In genomic region chr6:155488197-155488596, GRCh38 we compare ENCODE assay signal across 10 cellular contexts. TPM values are rescaled to one million over a fixed set of nuclear protein-coding genes. Genes with fewer than 3 reads are reported as not detected.
"Had no signal": no experiment of that assay in that cellular context is flagged by ENCODE, and none has a peak within 500 bp of the region (broad histone marks: within the 10 kb centered on the region; RNA-seq: fewer than 3 reads in every experiment).

No MANE protein-coding gene starts in this region.

RNA-seq across cellular contexts. Expression of gene NOX3, which starts 32.6 kb away (rescaled TPM):
- total RNA-seq: PC-3, PC-9, Peyer's patch, Right ventricle myocardium inferior, Right ventricle myocardium superior, RPMI7951, SJCRH30, SJSA1, SK-MEL-5, T-cell had no signal
